ENCODE assay signal across 29 cellular contexts in genomic region chr16:3164121-3164991, GRCh38. TPM values are rescaled to one million over a fixed set of nuclear protein-coding genes. Genes with fewer than 3 reads are reported as not detected.
"Had no signal": no experiment of that assay in that cellular context is flagged by ENCODE, and none has a peak within 500 bp of the region (broad histone marks: within the 10 kb centered on the region; RNA-seq: fewer than 3 reads in every experiment).

No MANE protein-coding gene starts in this region.

- H3K27me3 Mint-ChIP-seq: activated naive CD4-positive, alpha-beta T cell treated with anti-CD3 and anti-CD28 coated beads, Interleukin-2, amount 50 U/mL, for 24 hours; effector memory CD8-positive, alpha-beta T cell had no signal

- H3K27me3 ChIP-seq: ascending aorta, brain microvascular endothelial cell, ovary had no signal

- H3K9me3 ChIP-seq: adrenal gland, ascending aorta, mucosa of descending colon, ovary, prostate gland, upper lobe of left lung had no signal

- H3K4me1 ChIP-seq: prostate gland had no signal

- H3K36me3 Mint-ChIP-seq: activated naive CD4-positive, alpha-beta T cell treated with anti-CD3 and anti-CD28 coated beads, Interleukin-2, amount 50 U/mL, for 24 hours had no signal

- DNase-seq: activated CD4-positive, alpha-beta T cell treated with anti-CD3 and anti-CD28 coated beads for 1 hour; activated CD4-positive, alpha-beta T cell treated with anti-CD3 and anti-CD28 coated beads, Interleukin-2, amount 50 U/mL, for 1 hour; activated CD8-positive, alpha-beta T cell treated with anti-CD3 and anti-CD28 coated beads, Interleukin-2, amount 10 ng/mL, durations not matched to agents 7 days and 5 days; activated gamma-delta T cell treated with Interleukin-2 at 50 U/mL for 16 hours; activated T-cell treated with anti-CD3 and anti-CD28 coated beads, Interleukin-2, amount 50 U/mL, for 1 hour; brain microvascular endothelial cell; caudate nucleus; effector memory CD8-positive, alpha-beta T cell; foreskin melanocyte; hypothalamus; left cardiac atrium; mesenchymal stem cell; mucosa of descending colon; nephron progenitor cell; ovary; stimulated activated CD4-positive, alpha-beta T cell treated with anti-CD3 and anti-CD28 coated beads, Interleukin-12 subunit alpha, Interleukin-12 subunit beta, amount 100 ng/mL, for 4 hours; stimulated activated CD4-positive, alpha-beta T cell treated with anti-CD3 and anti-CD28 coated beads, Interleukin-4, amount 100 ng/mL, for 4 hours; stimulated activated naive CD8-positive, alpha-beta T cell treated with anti-CD3 and anti-CD28 coated beads, Interleukin-15, Interleukin-2, amounts not matched to agents 100 U/mL and 50 U/mL, for 24 hours; T-helper 1 cell; upper lobe of left lung had no signal

- H3K9me3 Mint-ChIP-seq: activated naive CD4-positive, alpha-beta T cell treated with anti-CD3 and anti-CD28 coated beads, Interleukin-2, amount 50 U/mL, for 24 hours; effector memory CD8-positive, alpha-beta T cell; nephron progenitor cell had no signal

- ATAC-seq: activated CD8-positive, alpha-beta T cell treated with anti-CD3 and anti-CD28 coated beads, Interleukin-2, amount 10 ng/mL, durations not matched to agents 7 days and 5 days; effector memory CD8-positive, alpha-beta T cell; esophagus mucosa; left cardiac atrium; mucosa of descending colon; stimulated activated naive CD8-positive, alpha-beta T cell treated with anti-CD3 and anti-CD28 coated beads, Interleukin-15, Interleukin-2, amounts not matched to agents 100 U/mL and 50 U/mL, for 24 hours had no signal

- H3K4me3 Mint-ChIP-seq: nephron progenitor cell had no signal

- H3K27ac Mint-ChIP-seq: nephron progenitor cell had no signal

- H3K4me3 ChIP-seq: adrenal gland, ascending aorta, mucosa of descending colon, ovary, prostate gland, upper lobe of left lung had no signal

- H3K27ac ChIP-seq: adrenal gland, ascending aorta, brain microvascular endothelial cell, ovary, prostate gland, upper lobe of left lung had no signal

- H3K36me3 ChIP-seq: adrenal gland, ascending aorta, brain microvascular endothelial cell, ovary, prostate gland, upper lobe of left lung had no signal

RNA-seq across cellular contexts. Expression of gene OR1F1, which starts 23.6 kb away (rescaled TPM):
- total RNA-seq: activated CD8-positive, alpha-beta T cell treated with anti-CD3 and anti-CD28 coated beads, Interleukin-2, amount 10 ng/mL, durations not matched to agents 7 days and 5 days; adrenal gland; ascending aorta; dermis microvascular lymphatic vessel endothelial cell; endothelial cell of umbilical vein; esophagus mucosa; left cardiac atrium; lower leg skin; mucosa of descending colon; ovary; prostate gland; subcutaneous adipose tissue; upper lobe of left lung had no signal
- polyA plus RNA-seq: adrenal gland, ovary had no signal

RNA-seq across cellular contexts. Expression of gene ZNF205, which starts 52.0 kb away (rescaled TPM):
- total RNA-seq: activated CD8-positive, alpha-beta T cell treated with anti-CD3 and anti-CD28 coated beads, Interleukin-2, amount 10 ng/mL, durations not matched to agents 7 days and 5 days had no signal
